20 cellular contexts compared by ENCODE assay signal in genomic region chr9:128382261-128382660, GRCh38. TPM values are rescaled to one million over a fixed set of nuclear protein-coding genes. Genes with fewer than 3 reads are reported as not detected.
DNase-seq lines count a peak whose midpoint lies in the region; ATAC-seq and TF ChIP-seq lines count a peak whose summit lies in the region.
"Had no signal": no experiment of that assay in that cellular context is flagged by ENCODE, and none has a peak within 500 bp of the region (broad histone marks: within the 10 kb centered on the region; RNA-seq: fewer than 3 reads in every experiment).

No MANE protein-coding gene starts in this region.

- no peaks in the 10 kb centered on the region for H3K79me2 ChIP-seq in H9 (ENCODE audit: insufficient read depth, low read length)

- no peak overlapping the region for H3K56ac ChIP-seq in H9 (ENCODE audit: insufficient read length, low read depth, low read length)

- H3K4me1 ChIP-seq in H9 (ENCODE audit: insufficient read depth, low read length) (peaks cover 24% of the 10 kb centered on the region), neuronal stem cell (ENCODE audit: control insufficient read depth in 2 of 2, insufficient read depth in 1 of 2, low read depth in 1 of 2, low read length in 2 of 2) (peaks cover 16 to 57% of the 10 kb centered on the region in 2 donors), tibial artery (no peaks in the 10 kb centered on the region)
- H3K4me1 ChIP-seq: prostate gland had no signal

- H4K91ac ChIP-seq in H9 (ENCODE audit: insufficient read length, low read depth, low read length) (no peak overlapping the region), neuronal stem cell (ENCODE audit: low read depth, low read length, poor library complexity) (no peak overlapping the region)

- H3K4me2 ChIP-seq in H9 (ENCODE audit: insufficient read depth, insufficient read length, low read length) = peak overlapping the region; percentile 46
- no peak overlapping the region for H3K4me2 ChIP-seq in neuronal stem cell (ENCODE audit: insufficient read depth, low read length, poor library complexity, severe bottlenecking)

- no peaks in the 10 kb centered on the region for H4K20me1 ChIP-seq in H9 (ENCODE audit: control insufficient read depth, insufficient read depth, insufficient read length)

- H2BK5ac ChIP-seq in H9 (ENCODE audit: insufficient read length, low read length) = no peak overlapping the region
- H2BK5ac ChIP-seq in neuronal stem cell (ENCODE audit: low read length) = no peak overlapping the region

- H3K23me2 ChIP-seq in H9 (ENCODE audit: insufficient read length, low read depth, low read length, poor library complexity, severe bottlenecking) = no peaks in the 10 kb centered on the region

- WGBS in H9 (ENCODE audit: extremely low coverage, insufficient read length, low lambda C conversion rate) = no CpG with 5 or more reads among the region's 6 CpGs
- WGBS in neuronal stem cell (ENCODE audit: extremely low coverage in 2 of 2, insufficient read length in 2 of 2, insufficient replicate concordance in 1 of 2), 2 donors = no CpG with 5 or more reads among the region's 6 CpGs

- H3K27ac ChIP-seq in H9 (ENCODE audit: insufficient read length, low read depth, low read length) (no peak overlapping the region), SK-N-MC (peak overlapping the region; percentile 42; the same call in 1 of the 2 replicates), neuronal stem cell (replicated peaks; ENCODE audit: low read length) (no peak overlapping the region), tibial artery (no peak overlapping the region)
- H3K27ac ChIP-seq: prostate gland had no signal

- peaks cover 81% of the 10 kb centered on the region for H3K27me3 Mint-ChIP-seq in H9 (ENCODE audit: low read depth)
- no peaks in the 10 kb centered on the region for H3K27me3 Mint-ChIP-seq in activated CD4-positive, alpha-beta memory T cell treated with anti-CD3 and anti-CD28 coated beads for 36 hours
- H3K27me3 Mint-ChIP-seq: B cell had no signal

- no peak overlapping the region for H4K5ac ChIP-seq in H9 (ENCODE audit: insufficient read length, low read depth, low read length)

- H3K9me3 ChIP-seq in H9 (ENCODE audit: control insufficient read depth, low read depth, low read length) (no peaks in the 10 kb centered on the region), SK-N-MC (ENCODE audit: low read depth, low read length) (no peaks in the 10 kb centered on the region), neuronal stem cell (replicated peaks in 1 of 2; ENCODE audit: control insufficient read depth in 2 of 2, insufficient read depth in 1 of 2, low read depth in 1 of 2, low read length in 2 of 2) (no peaks in the 10 kb centered on the region), tibial artery (no peaks in the 10 kb centered on the region)
- H3K9me3 ChIP-seq: prostate gland had no signal

- intact Hi-C loops in tibial artery (cut with DNase I; ENCODE audit: low total_unique reads) = no loop called here
- intact Hi-C loops in activated CD4-positive, alpha-beta memory T cell treated with anti-CD3 and anti-CD28 coated beads for 36 hours (cut with micrococcal nuclease) = no loop called here

- H3K4me3 ChIP-seq in SK-N-MC (no peak overlapping the region), neuronal stem cell (ENCODE audit: low read length in 2 of 2) (no peak overlapping the region), tibial artery (no peak overlapping the region)
- H3K4me3 ChIP-seq: lung, prostate gland had no signal

- peak overlapping the region in 1 of 2 experiments; percentile 74; a peak in 3 of 5 replicates for H3K4me3 Mint-ChIP-seq in H9
- H3K4me3 Mint-ChIP-seq in activated CD4-positive, alpha-beta memory T cell treated with anti-CD3 and anti-CD28 coated beads for 36 hours = no peak overlapping the region
- H3K4me3 Mint-ChIP-seq: B cell, natural killer cell had no signal

- H3K9me3 Mint-ChIP-seq in H9 = no peaks in the 10 kb centered on the region
- H3K9me3 Mint-ChIP-seq in activated CD4-positive, alpha-beta memory T cell treated with anti-CD3 and anti-CD28 coated beads for 36 hours = no peaks in the 10 kb centered on the region
- H3K9me3 Mint-ChIP-seq: natural killer cell had no signal

- H3K14ac ChIP-seq in H9 (ENCODE audit: insufficient read depth, low read length) (no peak overlapping the region; the same call in 1 of the 2 replicates), neuronal stem cell (ENCODE audit: low read length) (no peak overlapping the region)

- H2BK15ac ChIP-seq in H9 (ENCODE audit: low read depth, low read length) (no peak overlapping the region), neuronal stem cell (ENCODE audit: low read length) (no peak overlapping the region)

- no peak overlapping the region for H2BK120ac ChIP-seq in H9 (ENCODE audit: low read depth, low read length, poor library complexity, severe bottlenecking)
- H2BK120ac ChIP-seq in neuronal stem cell (ENCODE audit: low read depth, low read length) = no peak overlapping the region

- H3K9ac ChIP-seq in H9 (ENCODE audit: extremely low read depth, insufficient read length, low read length) = peak overlapping the region; percentile 24
- no peak overlapping the region for H3K9ac ChIP-seq in SK-N-MC (ENCODE audit: insufficient read length)
- peak overlapping the region; percentile 50 for H3K9ac ChIP-seq in neuronal stem cell (ENCODE audit: low read depth, low read length, poor library complexity)

- H3K4ac ChIP-seq in H9 (ENCODE audit: low read depth, low read length) (no peak overlapping the region), neuronal stem cell (ENCODE audit: low read length) (no peak overlapping the region)

- H2AK5ac ChIP-seq in H9 (ENCODE audit: insufficient read length, low read length) = no peak overlapping the region
- no peak overlapping the region for H2AK5ac ChIP-seq in neuronal stem cell (ENCODE audit: low read depth, low read length)

- no peak for ATAC-seq in HG03135 (IDR thresholded peaks at IDR 0.05; ENCODE audit: unreplicated experiment)
- ATAC-seq: HepG2, natural killer cell had no signal

- TF ChIP-seq CTCF in H9 (conservative IDR thresholded peaks at IDR 0.05) (no peak), tibial artery (IDR thresholded peaks at IDR 0.05) (no peak)

- H2AFZ ChIP-seq in H9 (ENCODE audit: low read length) (no peak overlapping the region), neuronal stem cell (ENCODE audit: low read length) (no peak overlapping the region)

- no peak overlapping the region for H3K27ac Mint-ChIP-seq in H9
- no peak overlapping the region for H3K27ac Mint-ChIP-seq in activated CD4-positive, alpha-beta memory T cell treated with anti-CD3 and anti-CD28 coated beads for 36 hours
- H3K27ac Mint-ChIP-seq: B cell, natural killer cell had no signal

- H4K8ac ChIP-seq in H9 (replicated peaks; ENCODE audit: insufficient read length, low read depth, low read length) = no peak overlapping the region
- no peak overlapping the region for H4K8ac ChIP-seq in neuronal stem cell (ENCODE audit: low read depth, low read length)

- peaks cover 18% of the 10 kb centered on the region for H3K27me3 ChIP-seq in H9 (ENCODE audit: insufficient read depth, low read length)
- peaks cover 0 to 62% (median 0%) of the 10 kb centered on the region in 3 experiments for H3K27me3 ChIP-seq in neuronal stem cell (ENCODE audit: control insufficient read depth in 3 of 3, insufficient read depth in 3 of 3, low read depth in 1 of 3, low read length in 3 of 3)
- H3K27me3 ChIP-seq in tibial artery = no peaks in the 10 kb centered on the region

- CTCF ChIA-PET in activated CD4-positive, alpha-beta memory T cell treated with anti-CD3 and anti-CD28 coated beads for 36 hours (lab: Charles Lee) = interaction anchor here (1.0 to 1.2 kb wide), 2 partner anchors 20 to 127 kb away, joined by 3 to 4 read pairs; no protein-coding TSS in a partner anchor

- no peak overlapping the region for H3K18ac ChIP-seq in H9 (ENCODE audit: insufficient read length, low read depth, low read length)
- H3K18ac ChIP-seq in neuronal stem cell (ENCODE audit: low read length) = peak overlapping the region; percentile 6

- H3K23ac ChIP-seq in H9 (ENCODE audit: insufficient read length, low read depth, low read length) = no peak overlapping the region
- H3K23ac ChIP-seq in neuronal stem cell (ENCODE audit: low read depth, low read length, poor library complexity) = no peak overlapping the region

- H3K79me1 ChIP-seq in H9 (ENCODE audit: insufficient read depth, low read depth, low read length, poor library complexity, severe bottlenecking) (no peaks in the 10 kb centered on the region), neuronal stem cell (ENCODE audit: low read depth, low read length) (peaks cover 4% of the 10 kb centered on the region)

- peaks cover 47 to 53% of the 10 kb centered on the region in 2 experiments for H3K4me1 Mint-ChIP-seq in H9
- H3K4me1 Mint-ChIP-seq in activated CD4-positive, alpha-beta memory T cell treated with anti-CD3 and anti-CD28 coated beads for 36 hours (ENCODE audit: low read depth) = no peaks in the 10 kb centered on the region

- H3K36me3 ChIP-seq in SK-N-MC (ENCODE audit: insufficient read depth, low read length) = peaks cover under 1% of the 10 kb centered on the region; the same call in 1 of the 2 replicates
- peaks cover 2 to 51% of the 10 kb centered on the region in 2 donors for H3K36me3 ChIP-seq in neuronal stem cell (replicated peaks in 1 of 2; ENCODE audit: control insufficient read depth in 2 of 2, insufficient read depth in 2 of 2, low read length in 2 of 2)
- peaks cover 29 to 95% (median 43%) of the 10 kb centered on the region in 3 donors for H3K36me3 ChIP-seq in tibial artery
- H3K36me3 ChIP-seq: prostate gland had no signal

- H2BK20ac ChIP-seq in H9 (ENCODE audit: low read depth, low read length, poor library complexity, severe bottlenecking) = no peak overlapping the region

- POLR2A ChIA-PET in activated CD4-positive, alpha-beta memory T cell treated with anti-CD3 and anti-CD28 coated beads for 36 hours (lab: Charles Lee) = no interaction called here

- DNase-seq in H9 = no peak
- no peak for DNase-seq in SK-N-MC (ENCODE audit: low read depth, low spot score)
- peak; percentile 75 for DNase-seq in globus pallidus (ENCODE audit: low spot score)
- DNase-seq in neuronal stem cell (ENCODE audit: low spot score) = no peak
- DNase-seq in tibial artery = no peak
- DNase-seq in NCI-H2107 treated with DMSO at 0.1 percent for 48 hours (lab: John Stamatoyannopoulos, UW; ENCODE audit: unreplicated experiment) = no peak
- DNase-seq in activated CD4-positive, alpha-beta memory T cell treated with anti-CD3 and anti-CD28 coated beads for 36 hours = no peak
- DNase-seq: activated CD4-positive, alpha-beta T cell treated with anti-CD3 and anti-CD28 coated beads for 48 hours; activated effector memory CD4-positive, alpha-beta T cell treated with Interleukin-2 at 50 U/mL for 16 hours; Calu3; natural killer cell; NCI-H1436 treated with DMSO at 0.1 percent for 48 hours; NK-92 treated with Interleukin-12 subunit alpha and Interleukin-12 subunit beta, amount 100 ng/mL, for 24 hours; small intestine; stimulated activated CD4-positive, alpha-beta T cell treated with anti-CD3 and anti-CD28 coated beads, Interleukin-4, amount 100 ng/mL, for 4 hours had no signal

- H3T11ph ChIP-seq in H9 (ENCODE audit: low read length) = no peak overlapping the region

- H3K36me3 Mint-ChIP-seq in H9 (ENCODE audit: insufficient read depth in 1 of 3, low read depth in 3 of 3) = peaks cover 12 to 41% (median 35%) of the 10 kb centered on the region in 3 experiments
- H3K36me3 Mint-ChIP-seq in activated CD4-positive, alpha-beta memory T cell treated with anti-CD3 and anti-CD28 coated beads for 36 hours = peaks cover 21% of the 10 kb centered on the region
- H3K36me3 Mint-ChIP-seq: natural killer cell had no signal

- H2BK12ac ChIP-seq in H9 (ENCODE audit: insufficient read length, low read depth, low read length) (no peak overlapping the region), neuronal stem cell (ENCODE audit: low read length) (no peak overlapping the region)

RNA-seq across cellular contexts. Expression of gene URM1, which starts 11.1 kb away (rescaled TPM):
- total RNA-seq in H9 (2021) = 46.1 and 46.6 TPM in 2 replicates
- 28.4 TPM for polyA plus RNA-seq in neuronal stem cell (2013, experiment 1 of 2)
- polyA plus RNA-seq in neuronal stem cell (2013, experiment 2 of 2) = 24.9 TPM
- total RNA-seq in activated CD4-positive, alpha-beta memory T cell treated with anti-CD3 and anti-CD28 coated beads for 36 hours = 10 to 100 TPM; 45.9 to 50.0 TPM

RNA-seq across cellular contexts. Expression of gene CERCAM, which starts 38.4 kb away (rescaled TPM):
- total RNA-seq in H9 (2021) = 5.4 and 5.9 TPM in 2 replicates
- 0.70 TPM for polyA plus RNA-seq in neuronal stem cell (2013, experiment 1 of 2)
- 0.76 TPM for polyA plus RNA-seq in neuronal stem cell (2013, experiment 2 of 2)
- 1 to 10 TPM; 1.0 to 1.1 TPM for total RNA-seq in activated CD4-positive, alpha-beta memory T cell treated with anti-CD3 and anti-CD28 coated beads for 36 hours

RNA-seq across cellular contexts. Expression of gene SLC27A4, which starts 41.9 kb away (rescaled TPM):
- total RNA-seq in H9 (2021) = 17.0 and 17.2 TPM in 2 replicates
- polyA plus RNA-seq in neuronal stem cell (2013, experiment 1 of 2) = 6.1 TPM
- 5.4 TPM for polyA plus RNA-seq in neuronal stem cell (2013, experiment 2 of 2)
- total RNA-seq in activated CD4-positive, alpha-beta memory T cell treated with anti-CD3 and anti-CD28 coated beads for 36 hours = 10 to 100 TPM; 12.6 to 14.1 TPM

RNA-seq across cellular contexts. Expression of gene COQ4, which starts 59.6 kb away (rescaled TPM):
- total RNA-seq in H9 (2021) = 34.8 and 38.4 TPM in 2 replicates
- polyA plus RNA-seq in neuronal stem cell (2013, experiment 1 of 2) = 39.1 TPM
- 39.2 TPM for polyA plus RNA-seq in neuronal stem cell (2013, experiment 2 of 2)
- 10 to 100 TPM; 33.0 to 35.5 TPM for total RNA-seq in activated CD4-positive, alpha-beta memory T cell treated with anti-CD3 and anti-CD28 coated beads for 36 hours
